In genomic region chr9:129401623-129402340, GRCh38 we compare ENCODE assay signal across 10 cellular contexts.
A peak's percentile ranks its signal among the peaks of the same experiment; 100 is the strongest.
DNase-seq lines count a peak whose midpoint lies in the region; ATAC-seq and TF ChIP-seq lines count a peak whose summit lies in the region.
"Had no signal": no experiment of that assay in that cellular context is flagged by ENCODE, and none has a peak within 500 bp of the region (broad histone marks: within the 10 kb centered on the region; RNA-seq: fewer than 3 reads in every experiment).

No MANE protein-coding gene starts in this region.

- intact Hi-C loops in lower lobe of right lung (cut with DNase I) (no loop called here), tibial artery (cut with DNase I; ENCODE audit: low total_unique reads) (no loop called here)

- DNase-seq in NCI-H510A treated with DMSO at 0.1 percent for 48 hours (lab: John Stamatoyannopoulos, UW) (peak; percentile 45), lower lobe of right lung (peak; percentile 34), tibial artery (no peak), HuH-7 (ENCODE audit: low spot score) (no peak), NCI-H526 (lab: John Stamatoyannopoulos, UW) (no peak)
- DNase-seq: DMS53; NCI-H748 treated with DMSO at 0.1 percent for 48 hours; stimulated activated CD8-positive, alpha-beta memory T cell treated with anti-CD3 and anti-CD28 coated beads, Interleukin-4, amount 100 ng/mL, for 48 hours had no signal

- TF ChIP-seq CTCF in lower lobe of right lung (IDR thresholded peaks at IDR 0.05) (no peak), tibial artery (IDR thresholded peaks at IDR 0.05) (no peak)

- peaks cover 49% of the 10 kb centered on the region for H3K4me1 ChIP-seq in ectodermal cell (ENCODE audit: control insufficient read depth, insufficient read depth, low read length)
- peaks cover 4% of the 10 kb centered on the region for H3K4me1 ChIP-seq in lower lobe of right lung
- peaks cover 4 to 24% (median 15%) of the 10 kb centered on the region in 4 donors for H3K4me1 ChIP-seq in tibial artery

- ATAC-seq in lower lobe of right lung, result no peak
- ATAC-seq in GM18519 (IDR thresholded peaks at IDR 0.05; ENCODE audit: low FRiP score, unreplicated experiment), result no peak

- H3K36me3 ChIP-seq in ectodermal cell (ENCODE audit: control insufficient read depth, insufficient read depth, low read length), result no peaks in the 10 kb centered on the region
- no peaks in the 10 kb centered on the region for H3K36me3 ChIP-seq in lower lobe of right lung
- no peaks in the 10 kb centered on the region for H3K36me3 ChIP-seq in tibial artery

- H3K4me3 ChIP-seq in ectodermal cell (ENCODE audit: insufficient read depth, low read depth, low read length), result no peak overlapping the region
- peak overlapping the region; percentile 21 for H3K4me3 ChIP-seq in lower lobe of right lung
- peak overlapping the region; percentile 30 to 31 for H3K4me3 ChIP-seq in tibial artery

- peak overlapping the region; percentile 60 for H3K27ac ChIP-seq in ectodermal cell (ENCODE audit: insufficient read depth, low read depth, low read length, poor library complexity, severe bottlenecking)
- H3K27ac ChIP-seq in lower lobe of right lung, result peak overlapping the region; percentile 68
- H3K27ac ChIP-seq in tibial artery, result peak overlapping the region; percentile 60 to 73

- H3K9me3 ChIP-seq in ectodermal cell (ENCODE audit: control insufficient read depth, low read length), result no peaks in the 10 kb centered on the region
- no peaks in the 10 kb centered on the region for H3K9me3 ChIP-seq in lower lobe of right lung
- H3K9me3 ChIP-seq in tibial artery, result no peaks in the 10 kb centered on the region

- H3K27me3 ChIP-seq in ectodermal cell (ENCODE audit: control insufficient read depth, insufficient read depth, low read length, poor library complexity, severe bottlenecking) (no peaks in the 10 kb centered on the region), lower lobe of right lung (ENCODE audit: low read depth) (no peaks in the 10 kb centered on the region), tibial artery (no peaks in the 10 kb centered on the region)

- WGBS in ectodermal cell, 2 experiments, result 43 to 47% methylated on average over 6 of the region's 6 CpGs

Comparison
In these comparisons a context has a peak if more than half of its experiments do, and no peak if none do; other contexts are left out.
1. DNase-seq: peak in NCI-H510A treated with DMSO at 0.1 percent for 48 hours (single experiment) and lower lobe of right lung (single experiment); none in tibial artery (0 of 2), HuH-7 (single experiment) and NCI-H526 (0 of 2).
2. Peak in every context shown above with its lines, with median percentiles within 50 percentile points of each other: H3K27ac ChIP-seq.